Comparison of ENCODE assay signal across 8 cellular contexts in genomic region chr6:55240975-55241605, GRCh38.
A peak's percentile ranks its signal among the peaks of the same experiment; 100 is the strongest.
DNase-seq lines count a peak whose midpoint lies in the region; ATAC-seq, FAIRE-seq and TF ChIP-seq lines count a peak whose summit lies in the region.
"Not testable (repeated sequence)": the region's sequence is repeated elsewhere in the genome, so short reads cannot be mapped to it uniquely, and the experiment has no call there.

No MANE protein-coding gene starts in this region.

- not testable (repeated sequence) for H4K20me1 ChIP-seq in SK-N-SH (ENCODE audit: insufficient read depth)

- H3K36me3 Mint-ChIP-seq in nephron (ENCODE audit: low read depth): not testable (repeated sequence)

- not testable (repeated sequence) for H3K79me2 ChIP-seq in SK-N-SH (ENCODE audit: insufficient read depth)

- TF ChIP-seq POLR2A in heart left ventricle (IDR thresholded peaks at IDR 0.05): not testable (repeated sequence)

- H3K9me2 ChIP-seq in SK-N-SH: not testable (repeated sequence)

- H3K36me3 ChIP-seq in SK-N-SH (replicated peaks in 1 of 2; ENCODE audit: control insufficient read depth in 1 of 2, insufficient read depth in 2 of 2, low read length in 1 of 2); heart left ventricle: not testable (repeated sequence)

- H3K9me3 ChIP-seq in SK-N-SH, heart left ventricle: not testable (repeated sequence)

- not testable (repeated sequence) for FAIRE-seq in urothelium cell line (lab: Jason Lieb, UNC)

- not testable (repeated sequence) for H3K4me3 ChIP-seq in HL-60 (replicated peaks; ENCODE audit: insufficient read depth, low read length); SK-N-SH (ENCODE audit: low read depth in 2 of 2, low read length in 1 of 2); choroid plexus epithelial cell (ENCODE audit: low read depth, low read length); heart left ventricle

- not testable (repeated sequence) for H3K27ac Mint-ChIP-seq in nephron

- peak; percentile 33 for TF ChIP-seq CTCF in HL-60 (IDR thresholded peaks at IDR 0.05; ENCODE audit: insufficient read depth, low read length)
- peak; percentile 68 for TF ChIP-seq CTCF in SK-N-SH (IDR thresholded peaks at IDR 0.05)
- peak; percentile 67 for TF ChIP-seq CTCF in choroid plexus epithelial cell (conservative IDR thresholded peaks at IDR 0.05; ENCODE audit: low read depth, low read length)
- TF ChIP-seq CTCF in heart left ventricle (IDR thresholded peaks at IDR 0.05): peak; percentile 12 to 56 (median 47)
- TF ChIP-seq CTCF in nephron (IDR thresholded peaks at IDR 0.05; ENCODE audit: unreplicated experiment in 3 of 3): peak; percentile 50 to 79 (median 64)

- H3K9me3 Mint-ChIP-seq in nephron: not testable (repeated sequence)

- H2AFZ ChIP-seq in SK-N-SH (ENCODE audit: low read depth): not testable (repeated sequence)

- POLR2A ChIA-PET in SK-N-SH (lab: Yijun Ruan, JAX): not testable (repeated sequence)

- H3K9ac ChIP-seq in SK-N-SH: not testable (repeated sequence)

- CTCF ChIA-PET in SK-N-SH (lab: Yijun Ruan, JAX): interaction anchor here (2.2 kb wide), 1 partner anchor 524 kb away, joined by 4 read pairs; no protein-coding TSS in a partner anchor

- not testable (repeated sequence) for H3F3A ChIP-seq in SK-N-SH (replicated peaks; ENCODE audit: insufficient read depth)

- not testable (repeated sequence) for H3K27ac ChIP-seq in HL-60 (replicated peaks); SK-N-SH (ENCODE audit: low read depth in 2 of 2, low read length in 1 of 2); heart left ventricle

- intact Hi-C loops in heart left ventricle (cut with DNase I): loop anchor here in 8 of 10 donors (5.0 to 10.0 kb wide), 4 partner anchors 526 to 1264 kb away; no protein-coding TSS in a partner anchor

- peak; percentile 68 for TF ChIP-seq RAD21 in SK-N-SH (IDR thresholded peaks at IDR 0.05; ENCODE audit: low read length)

- H3K27me3 ChIP-seq in HL-60 (ENCODE audit: insufficient read depth, poor library complexity, severe bottlenecking); SK-N-SH (ENCODE audit: insufficient read depth); heart left ventricle: not testable (repeated sequence)

- TF ChIP-seq EP300 in SK-N-SH (IDR thresholded peaks at IDR 0.05; ENCODE audit: borderline replicate concordance in 1 of 2, low read depth in 1 of 2, low read length in 1 of 2): not testable (repeated sequence)

- H3K4me2 ChIP-seq in SK-N-SH: not testable (repeated sequence)

- H3K4me1 ChIP-seq in SK-N-SH (ENCODE audit: control insufficient read depth in 1 of 2, insufficient read depth in 2 of 2, low read depth in 1 of 2, low read length in 1 of 2); heart left ventricle: not testable (repeated sequence)

- not testable (repeated sequence) for H3K4me3 Mint-ChIP-seq in nephron

- peak; percentile 56 for DNase-seq in DMS53 treated with DMSO at 0.1 percent for 48 hours (lab: John Stamatoyannopoulos, UW; ENCODE audit: unreplicated experiment)
- not testable (repeated sequence) for DNase-seq in HL-60 (ENCODE audit: low read depth in 1 of 2, low spot score in 1 of 2); heart left ventricle
- peak; percentile 32 to 61 for DNase-seq in NCI-H446 (lab: John Stamatoyannopoulos, UW)
- DNase-seq in SK-N-SH: peak; percentile 9
- DNase-seq in choroid plexus epithelial cell (ENCODE audit: low read depth): peak; percentile 62
- peak; percentile 23 for DNase-seq in urothelium cell line (ENCODE audit: low spot score)

- WGBS in SK-N-SH (ENCODE audit: low lambda C conversion rate): 35% methylated on average over 6 of the region's 6 CpGs
- WGBS in heart left ventricle, 4 donors: 48 to 58% (median 54%) methylated on average over 6 of the region's 6 CpGs

- not testable (repeated sequence) for H3K27me3 Mint-ChIP-seq in nephron (ENCODE audit: low read depth)

- H3K4me1 Mint-ChIP-seq in nephron: peaks cover 10% of the 10 kb centered on the region

- not testable (repeated sequence) for ATAC-seq in heart left ventricle

TF ChIP-seq in SK-N-SH, 30 proteins besides CTCF, POLR2A, EP300 and RAD21:
- peak; percentile 27 for TF ChIP-seq SMC3 (IDR thresholded peaks at IDR 0.05; ENCODE audit: low read depth, low read length)
